ENCODE assay signal across 8 cellular contexts in genomic region chr15:42920281-42921048, GRCh38. TPM values are rescaled to one million over a fixed set of nuclear protein-coding genes. Genes with fewer than 3 reads are reported as not detected.
DNase-seq lines count a peak whose midpoint lies in the region; ATAC-seq lines count a peak whose summit lies in the region.

TTBK2 (minus strand) TSS chr15:42920778; CDS start chr15:42878617, 42,161 bp downstream.

- H3K36me3 ChIP-seq in BLaER1: no peaks in the 10 kb centered on the region

- H3K4me3 Mint-ChIP-seq in activated CD4-positive, alpha-beta T cell treated with anti-CD3 and anti-CD28 coated beads, Interleukin-2, amount 10 ng/mL, durations not matched to agents 7 days and 5 days: peak within 1 kb of the TSS; percentile 97

- H3K4me1 ChIP-seq in BLaER1: peaks cover 52% of the 10 kb centered on the region

- H3K4me1 Mint-ChIP-seq in activated CD4-positive, alpha-beta T cell treated with anti-CD3 and anti-CD28 coated beads, Interleukin-2, amount 10 ng/mL, durations not matched to agents 7 days and 5 days: peaks cover 36% of the 10 kb centered on the region

- peaks cover 2% of the 10 kb centered on the region for H3K36me3 Mint-ChIP-seq in activated CD4-positive, alpha-beta T cell treated with anti-CD3 and anti-CD28 coated beads, Interleukin-2, amount 10 ng/mL, durations not matched to agents 7 days and 5 days (ENCODE audit: low read depth)

- POLR2A ChIA-PET in activated CD4-positive, alpha-beta T cell treated with anti-CD3 and anti-CD28 coated beads, Interleukin-2, amount 10 ng/mL, durations not matched to agents 7 days and 5 days (lab: Charles Lee): no interaction called here

- H3K27me3 ChIP-seq in BLaER1: no peaks in the 10 kb centered on the region

- CTCF ChIA-PET in activated CD4-positive, alpha-beta T cell treated with anti-CD3 and anti-CD28 coated beads, Interleukin-2, amount 10 ng/mL, durations not matched to agents 7 days and 5 days (lab: Charles Lee): interaction anchor here (0.6 kb wide), 2 partner anchors 29 to 301 kb away, joined by 3 read pairs; no protein-coding TSS in a partner anchor

- H3K9ac ChIP-seq in BLaER1: peak within 1 kb of the TSS; percentile 85

- peak within 1 kb of the TSS; percentile 96 for H3K4me3 ChIP-seq in BLaER1

- no peaks in the 10 kb centered on the region for H3K9me3 ChIP-seq in BLaER1

- H3K27ac ChIP-seq in BLaER1: peak within 1 kb of the TSS; percentile 87

- H4K20me1 ChIP-seq in BLaER1: peaks cover 20% of the 10 kb centered on the region

- H3K27me3 Mint-ChIP-seq in activated CD4-positive, alpha-beta T cell treated with anti-CD3 and anti-CD28 coated beads, Interleukin-2, amount 10 ng/mL, durations not matched to agents 7 days and 5 days: no peaks in the 10 kb centered on the region

- no peaks in the 10 kb centered on the region for H3K9me3 Mint-ChIP-seq in activated CD4-positive, alpha-beta T cell treated with anti-CD3 and anti-CD28 coated beads, Interleukin-2, amount 10 ng/mL, durations not matched to agents 7 days and 5 days

- peak within 1 kb of the TSS; percentile 91 for H3K27ac Mint-ChIP-seq in activated CD4-positive, alpha-beta T cell treated with anti-CD3 and anti-CD28 coated beads, Interleukin-2, amount 10 ng/mL, durations not matched to agents 7 days and 5 days

- H3K4me2 ChIP-seq in BLaER1: peak within 1 kb of the TSS; percentile 95

- ATAC-seq in GM19328 (IDR thresholded peaks at IDR 0.05; ENCODE audit: unreplicated experiment) (peak; percentile 98), HG03520 (IDR thresholded peaks at IDR 0.05; ENCODE audit: unreplicated experiment) (peak; percentile 91), left lobe of liver (peak; percentile 97)

- peak; percentile 99 for DNase-seq in NCI-H69 (lab: John Stamatoyannopoulos, UW)
- peak; percentile 98 for DNase-seq in activated CD4-positive, alpha-beta T cell treated with anti-CD3 and anti-CD28 coated beads, Interleukin-2, amount 10 ng/mL, durations not matched to agents 7 days and 5 days
- peak; percentile 98 for DNase-seq in dedifferentiated amniotic fluid mesenchymal stem cell (ENCODE audit: extremely low spot score)
- DNase-seq in left lobe of liver (ENCODE audit: low spot score): peak; percentile 99
- peak; percentile 98 for DNase-seq in stimulated activated CD4-positive, alpha-beta T cell treated with anti-CD3 and anti-CD28 coated beads, Interleukin-2, amount 100 ng/mL, for 4 hours (ENCODE audit: low read depth)

RNA-seq across cellular contexts. Expression of gene TTBK2, which starts in this region (rescaled TPM):
- 10 to 100 TPM; 12.1 to 12.3 TPM for total RNA-seq in activated CD4-positive, alpha-beta T cell treated with anti-CD3 and anti-CD28 coated beads, Interleukin-2, amount 10 ng/mL, durations not matched to agents 7 days and 5 days
- total RNA-seq in left lobe of liver: 6.6 TPM

Comparison
In these comparisons a context has a peak if more than half of its experiments do, and no peak if none do; other contexts are left out.
1. Peak in every context shown above with its lines: DNase-seq, ATAC-seq, H3K4me3 ChIP-seq and H3K27ac ChIP-seq.